ENCODE assay signal across 9 cellular contexts in genomic region chr4:76758290-76758882, GRCh38.
DNase-seq lines count a peak whose midpoint lies in the region; ATAC-seq, FAIRE-seq and TF ChIP-seq lines count a peak whose summit lies in the region.
"Had no signal": no experiment of that assay in that cellular context is flagged by ENCODE, and none has a peak within 500 bp of the region (broad histone marks: within the 10 kb centered on the region; RNA-seq: fewer than 3 reads in every experiment).

No MANE protein-coding gene starts in this region.

- H3K27me3 Mint-ChIP-seq in MCF 10A (ENCODE audit: insufficient read depth, unreplicated experiment) = no peaks in the 10 kb centered on the region

- H3K36me3 ChIP-seq in A673 (ENCODE audit: insufficient read depth, low read length, poor library complexity, severe bottlenecking) = no peaks in the 10 kb centered on the region
- H3K36me3 ChIP-seq in vagina = no peaks in the 10 kb centered on the region

- CTCF ChIA-PET in A673 (lab: Charles Lee) = interaction anchor here (0.6 kb wide), 4 partner anchors 56 to 266 kb away, joined by 3 to 6 read pairs (median 4); no protein-coding TSS in a partner anchor
- CTCF ChIA-PET in MCF 10A (lab: Yijun Ruan, JAX) = interaction anchor here (0.7 to 2.3 kb wide), 13 partner anchors 8 to 327 kb away, joined by 3 to 13 read pairs (median 4); no protein-coding TSS in a partner anchor

- TF ChIP-seq CTCF in A673 (conservative IDR thresholded peaks at IDR 0.05; ENCODE audit: low read depth, low read length) (peak; percentile 70), GM12874 (IDR thresholded peaks at IDR 0.05; ENCODE audit: insufficient read depth, low read depth, low read length) (peak; percentile 55), MCF 10A (IDR thresholded peaks at IDR 0.05; ENCODE audit: unreplicated experiment) (peak; percentile 52), vagina (IDR thresholded peaks at IDR 0.05) (peak; percentile 17 to 65 (median 56))

- H3K9me3 Mint-ChIP-seq in MCF 10A (ENCODE audit: unreplicated experiment) = no peaks in the 10 kb centered on the region
- H3K9me3 Mint-ChIP-seq: dendritic cell treated with granulocyte-macrophage colony-stimulating factor and Interleukin-4, amounts not matched to agents 40 ng/mL and 50 ng/mL, for 4 days had no signal

- intact Hi-C loops in A673 (cut with micrococcal nuclease; ENCODE audit: unreplicated experiment) (loop anchor here (5.0 kb wide), 1 partner anchor 326 kb away; no protein-coding TSS in a partner anchor), MCF 10A (cut with micrococcal nuclease) (loop anchor here (1.0 to 10.0 kb wide), 5 partner anchors 70 to 446 kb away; no protein-coding TSS in a partner anchor), vagina (cut with DNase I) (loop anchor here (10.0 kb wide), 1 partner anchor 244 kb away; no protein-coding TSS in a partner anchor)

- no peak overlapping the region for H3K4me3 ChIP-seq in A673 (ENCODE audit: low read depth, low read length, poor library complexity, severe bottlenecking)
- H3K4me3 ChIP-seq in vagina = no peak overlapping the region

- no peak for ATAC-seq in GM21515 (IDR thresholded peaks at IDR 0.05; ENCODE audit: unreplicated experiment)

- H3K27me3 ChIP-seq in A673 (replicated peaks; ENCODE audit: insufficient read depth, low read depth, low read length, poor library complexity) (no peaks in the 10 kb centered on the region), vagina (no peaks in the 10 kb centered on the region)

- peaks cover 9% of the 10 kb centered on the region for H3K4me1 ChIP-seq in A673 (ENCODE audit: insufficient read depth, low read length, poor library complexity, severe bottlenecking)
- H3K4me1 ChIP-seq in vagina = peaks cover 17% of the 10 kb centered on the region

- peak; percentile 40 for DNase-seq in A673 (ENCODE audit: low spot score)
- DNase-seq in NCI-H2029 treated with DMSO at 0.1 percent for 48 hours (lab: John Stamatoyannopoulos, UW) = peak; percentile 41
- DNase-seq in MCF 10A (ENCODE audit: unreplicated experiment) = peak; percentile 80
- DNase-seq in kidney tubule cell (ENCODE audit: low spot score) = peak; percentile 72
- no peak for DNase-seq in vagina (ENCODE audit: extremely low spot score in 2 of 2)
- DNase-seq in GM12892 (ENCODE audit: insufficient read length) = no peak

- FAIRE-seq in GM12892 (lab: Jason Lieb, UNC) = no peak

- no peak overlapping the region for H3K27ac ChIP-seq in A673 (ENCODE audit: low read depth, low read length, poor library complexity, severe bottlenecking)
- H3K27ac ChIP-seq in vagina = peak overlapping the region; percentile 9

- no peak overlapping the region for H3K27ac Mint-ChIP-seq in MCF 10A (ENCODE audit: low read depth, unreplicated experiment)
- H3K27ac Mint-ChIP-seq: dendritic cell treated with granulocyte-macrophage colony-stimulating factor and Interleukin-4, amounts not matched to agents 40 ng/mL and 50 ng/mL, for 4 days had no signal

- no peak overlapping the region for H3K4me3 Mint-ChIP-seq in MCF 10A (ENCODE audit: unreplicated experiment)
- H3K4me3 Mint-ChIP-seq: dendritic cell treated with granulocyte-macrophage colony-stimulating factor and Interleukin-4, amounts not matched to agents 40 ng/mL and 50 ng/mL, for 4 days had no signal

- peaks cover 8% of the 10 kb centered on the region for H3K4me1 Mint-ChIP-seq in MCF 10A (ENCODE audit: insufficient read depth, unreplicated experiment)

- no peak for TF ChIP-seq POLR2A in vagina (IDR thresholded peaks at IDR 0.05)
- TF ChIP-seq POLR2A in GM12892 (IDR thresholded peaks at IDR 0.05; ENCODE audit: low read depth, low read length) = no peak

- POLR2A ChIA-PET in A673 (lab: Charles Lee; ENCODE audit: low non-redundant PET) (no interaction called here), MCF 10A (lab: Yijun Ruan, JAX) (interaction anchor here (0.6 to 1.0 kb wide), 3 partner anchors 134 to 324 kb away, joined by 3 read pairs; no protein-coding TSS in a partner anchor)

- BruUV-seq in A673 (replicated peaks; lab: Mats Ljungman, UMichigan) (no TSS peak), MCF 10A (replicated peaks; lab: Mats Ljungman, UMichigan) (no TSS peak)

- H3K9me3 ChIP-seq in A673 (ENCODE audit: low read depth, low read length, poor library complexity, severe bottlenecking) (no peaks in the 10 kb centered on the region), vagina (no peaks in the 10 kb centered on the region)

- H3K36me3 Mint-ChIP-seq in MCF 10A (ENCODE audit: insufficient read depth, unreplicated experiment) = peaks cover 34% of the 10 kb centered on the region

Comparison
In these comparisons a context has a peak if more than half of its experiments do, and no peak if none do; other contexts are left out.
1. DNase-seq: peak in A673 (single experiment), NCI-H2029 treated with DMSO at 0.1 percent for 48 hours (single experiment), MCF 10A (single experiment) and kidney tubule cell (single experiment); none in vagina (0 of 2) and GM12892 (single experiment).
2. Peak in every context shown above with its lines, with median percentiles within 50 percentile points of each other: CTCF ChIP-seq.